18 cellular contexts compared by ENCODE assay signal in genomic region chr6:150710236-150710635, GRCh38.
"Had no signal": no experiment of that assay in that cellular context is flagged by ENCODE, and none has a peak within 500 bp of the region (broad histone marks: within the 10 kb centered on the region; RNA-seq: fewer than 3 reads in every experiment).

No MANE protein-coding gene starts in this region.

- H3K27ac ChIP-seq: adrenal gland, cardiac muscle cell, gastroesophageal sphincter, heart left ventricle, left ventricle myocardium inferior, prostate gland, upper lobe of right lung had no signal

- H3K4me1 ChIP-seq: adrenal gland, prostate gland had no signal

- H3K36me3 Mint-ChIP-seq: activated naive CD4-positive, alpha-beta T cell treated with anti-CD3 and anti-CD28 coated beads, Interleukin-2, amount 50 U/mL, for 72 hours had no signal

- H3K36me3 ChIP-seq: adrenal gland, cardiac muscle cell, gastroesophageal sphincter, heart left ventricle, left ventricle myocardium inferior, prostate gland, upper lobe of right lung had no signal

- H3K9me3 Mint-ChIP-seq: activated naive CD4-positive, alpha-beta T cell treated with anti-CD3 and anti-CD28 coated beads, Interleukin-2, amount 50 U/mL, for 72 hours; naive B cell; neural crest cell; stimulated activated naive CD8-positive, alpha-beta T cell treated with anti-CD3 and anti-CD28 coated beads, Interleukin-15, amount 100 ng/mL, for 72 hours had no signal

- H3K4me3 Mint-ChIP-seq: naive B cell; neural crest cell; stimulated activated naive CD8-positive, alpha-beta T cell treated with anti-CD3 and anti-CD28 coated beads, Interleukin-15, amount 100 ng/mL, for 72 hours had no signal

- H3K27ac Mint-ChIP-seq: activated naive CD4-positive, alpha-beta T cell treated with anti-CD3 and anti-CD28 coated beads, Interleukin-2, amount 50 U/mL, for 72 hours; stimulated activated naive CD8-positive, alpha-beta T cell treated with anti-CD3 and anti-CD28 coated beads, Interleukin-15, amount 100 ng/mL, for 72 hours had no signal

- H3K27me3 Mint-ChIP-seq: naive B cell had no signal

- H3K27me3 ChIP-seq: adrenal gland, cardiac muscle cell, gastroesophageal sphincter, heart left ventricle, upper lobe of right lung had no signal

- H3K4me1 Mint-ChIP-seq: stimulated activated naive CD8-positive, alpha-beta T cell treated with anti-CD3 and anti-CD28 coated beads, Interleukin-15, amount 100 ng/mL, for 72 hours had no signal

- H3K4me3 ChIP-seq: adrenal gland, cardiac muscle cell, gastroesophageal sphincter, heart left ventricle, left ventricle myocardium inferior, prostate gland, upper lobe of right lung had no signal

- DNase-seq: activated CD4-positive, alpha-beta T cell treated with anti-CD3 and anti-CD28 coated beads, Interleukin-2, amount 50 U/mL, for 48 hours; activated gamma-delta T cell treated with Interleukin-2 at 50 U/mL for 16 hours; adrenal gland; dermis blood vessel endothelial cell; heart left ventricle; kidney; left ventricle myocardium inferior; mammary epithelial cell; naive B cell; right cardiac atrium; stimulated activated CD4-positive, alpha-beta T cell treated with anti-CD3 and anti-CD28 coated beads, Interleukin-2, amount 100 ng/mL, for 48 hours; stimulated activated naive CD8-positive, alpha-beta T cell treated with anti-CD3 and anti-CD28 coated beads, Interleukin-15, amount 100 ng/mL, for 72 hours; upper lobe of right lung had no signal

- ATAC-seq: activated naive CD4-positive, alpha-beta T cell treated with anti-CD3 and anti-CD28 coated beads, Interleukin-2, amount 50 U/mL, for 72 hours; gastroesophageal sphincter; heart left ventricle; right cardiac atrium; stimulated activated naive CD8-positive, alpha-beta T cell treated with anti-CD3 and anti-CD28 coated beads, Interleukin-15, amount 100 ng/mL, for 72 hours; upper lobe of right lung had no signal

- H3K9me3 ChIP-seq: adrenal gland, gastroesophageal sphincter, heart left ventricle, left ventricle myocardium inferior, prostate gland, upper lobe of right lung had no signal
